ENCODE assay signal across 1 cellular context in genomic region chr1:95072532-95073419, GRCh38.
TF ChIP-seq lines count a peak whose summit lies in the region.

ALG14 (minus strand) TSS chr1:95072951; CDS start chr1:95072898, 53 bp downstream.

TF ChIP-seq in K562, 482 proteins besides CTCF, POLR2A, EP300 and RAD21 (continued from another document and continues in another):
- TF ChIP-seq, protein P1, sequence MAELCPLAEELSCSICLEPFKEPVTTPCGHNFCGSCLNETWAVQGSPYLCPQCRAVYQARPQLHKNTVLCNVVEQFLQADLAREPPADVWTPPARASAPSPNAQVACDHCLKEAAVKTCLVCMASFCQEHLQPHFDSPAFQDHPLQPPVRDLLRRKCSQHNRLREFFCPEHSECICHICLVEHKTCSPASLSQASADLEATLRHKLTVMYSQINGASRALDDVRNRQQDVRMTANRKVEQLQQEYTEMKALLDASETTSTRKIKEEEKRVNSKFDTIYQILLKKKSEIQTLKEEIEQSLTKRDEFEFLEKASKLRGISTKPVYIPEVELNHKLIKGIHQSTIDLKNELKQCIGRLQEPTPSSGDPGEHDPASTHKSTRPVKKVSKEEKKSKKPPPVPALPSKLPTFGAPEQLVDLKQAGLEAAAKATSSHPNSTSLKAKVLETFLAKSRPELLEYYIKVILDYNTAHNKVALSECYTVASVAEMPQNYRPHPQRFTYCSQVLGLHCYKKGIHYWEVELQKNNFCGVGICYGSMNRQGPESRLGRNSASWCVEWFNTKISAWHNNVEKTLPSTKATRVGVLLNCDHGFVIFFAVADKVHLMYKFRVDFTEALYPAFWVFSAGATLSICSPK (IDR thresholded peaks at IDR 0.05; ENCODE audit: borderline replicate concordance): peak; percentile 49; the same call in 1 of the 2 replicates
- TF ChIP-seq MAFG (tag; conservative IDR thresholded peaks at IDR 0.05) (no peak), POLR3A (IDR thresholded peaks at IDR 0.05; ENCODE audit: borderline replicate concordance, extremely low read depth, insufficient read depth, insufficient read length) (no peak), SMAD4 (CRISPR knock-in tag; conservative IDR thresholded peaks at IDR 0.05) (0 out of 2 replicates have a peak, but pooled peaks have one; percentile 45), TSC22D4 (tag; IDR thresholded peaks at IDR 0.05) (no peak), HEY1 (CRISPR knock-in tag; IDR thresholded peaks at IDR 0.05; ENCODE audit: borderline replicate concordance) (no peak), STAG1 (CRISPR knock-in tag; IDR thresholded peaks at IDR 0.05; ENCODE audit: borderline replicate concordance) (no peak), IRF2 (CRISPR knock-in tag; IDR thresholded peaks at IDR 0.05) (no peak), ATF4 (CRISPR knock-in tag; IDR thresholded peaks at IDR 0.05) (no peak), ZHX1 (conservative IDR thresholded peaks at IDR 0.05; ENCODE audit: low read length) (no peak), RNF2 (IDR thresholded peaks at IDR 0.05) (0 out of 2 replicates have a peak, but pooled peaks have one; percentile 12), USF2 (CRISPR knock-in tag; IDR thresholded peaks at IDR 0.05) (no peak), CGGBP1 (CRISPR knock-in tag; IDR thresholded peaks at IDR 0.05) (no peak), ATF7 (IDR thresholded peaks at IDR 0.05) (peak; percentile 77), CSDE1 (IDR thresholded peaks at IDR 0.05) (no peak), ATF2 (CRISPR knock-in tag; IDR thresholded peaks at IDR 0.05) (no peak), TCFL5 (CRISPR knock-in tag; conservative IDR thresholded peaks at IDR 0.05) (no peak), CLOCK (CRISPR knock-in tag; IDR thresholded peaks at IDR 0.05; ENCODE audit: borderline replicate concordance) (no peak), CBFB (CRISPR knock-in tag; IDR thresholded peaks at IDR 0.05) (no peak), KLF1 (tag; IDR thresholded peaks at IDR 0.05) (no peak)
- TF ChIP-seq, protein P2, sequence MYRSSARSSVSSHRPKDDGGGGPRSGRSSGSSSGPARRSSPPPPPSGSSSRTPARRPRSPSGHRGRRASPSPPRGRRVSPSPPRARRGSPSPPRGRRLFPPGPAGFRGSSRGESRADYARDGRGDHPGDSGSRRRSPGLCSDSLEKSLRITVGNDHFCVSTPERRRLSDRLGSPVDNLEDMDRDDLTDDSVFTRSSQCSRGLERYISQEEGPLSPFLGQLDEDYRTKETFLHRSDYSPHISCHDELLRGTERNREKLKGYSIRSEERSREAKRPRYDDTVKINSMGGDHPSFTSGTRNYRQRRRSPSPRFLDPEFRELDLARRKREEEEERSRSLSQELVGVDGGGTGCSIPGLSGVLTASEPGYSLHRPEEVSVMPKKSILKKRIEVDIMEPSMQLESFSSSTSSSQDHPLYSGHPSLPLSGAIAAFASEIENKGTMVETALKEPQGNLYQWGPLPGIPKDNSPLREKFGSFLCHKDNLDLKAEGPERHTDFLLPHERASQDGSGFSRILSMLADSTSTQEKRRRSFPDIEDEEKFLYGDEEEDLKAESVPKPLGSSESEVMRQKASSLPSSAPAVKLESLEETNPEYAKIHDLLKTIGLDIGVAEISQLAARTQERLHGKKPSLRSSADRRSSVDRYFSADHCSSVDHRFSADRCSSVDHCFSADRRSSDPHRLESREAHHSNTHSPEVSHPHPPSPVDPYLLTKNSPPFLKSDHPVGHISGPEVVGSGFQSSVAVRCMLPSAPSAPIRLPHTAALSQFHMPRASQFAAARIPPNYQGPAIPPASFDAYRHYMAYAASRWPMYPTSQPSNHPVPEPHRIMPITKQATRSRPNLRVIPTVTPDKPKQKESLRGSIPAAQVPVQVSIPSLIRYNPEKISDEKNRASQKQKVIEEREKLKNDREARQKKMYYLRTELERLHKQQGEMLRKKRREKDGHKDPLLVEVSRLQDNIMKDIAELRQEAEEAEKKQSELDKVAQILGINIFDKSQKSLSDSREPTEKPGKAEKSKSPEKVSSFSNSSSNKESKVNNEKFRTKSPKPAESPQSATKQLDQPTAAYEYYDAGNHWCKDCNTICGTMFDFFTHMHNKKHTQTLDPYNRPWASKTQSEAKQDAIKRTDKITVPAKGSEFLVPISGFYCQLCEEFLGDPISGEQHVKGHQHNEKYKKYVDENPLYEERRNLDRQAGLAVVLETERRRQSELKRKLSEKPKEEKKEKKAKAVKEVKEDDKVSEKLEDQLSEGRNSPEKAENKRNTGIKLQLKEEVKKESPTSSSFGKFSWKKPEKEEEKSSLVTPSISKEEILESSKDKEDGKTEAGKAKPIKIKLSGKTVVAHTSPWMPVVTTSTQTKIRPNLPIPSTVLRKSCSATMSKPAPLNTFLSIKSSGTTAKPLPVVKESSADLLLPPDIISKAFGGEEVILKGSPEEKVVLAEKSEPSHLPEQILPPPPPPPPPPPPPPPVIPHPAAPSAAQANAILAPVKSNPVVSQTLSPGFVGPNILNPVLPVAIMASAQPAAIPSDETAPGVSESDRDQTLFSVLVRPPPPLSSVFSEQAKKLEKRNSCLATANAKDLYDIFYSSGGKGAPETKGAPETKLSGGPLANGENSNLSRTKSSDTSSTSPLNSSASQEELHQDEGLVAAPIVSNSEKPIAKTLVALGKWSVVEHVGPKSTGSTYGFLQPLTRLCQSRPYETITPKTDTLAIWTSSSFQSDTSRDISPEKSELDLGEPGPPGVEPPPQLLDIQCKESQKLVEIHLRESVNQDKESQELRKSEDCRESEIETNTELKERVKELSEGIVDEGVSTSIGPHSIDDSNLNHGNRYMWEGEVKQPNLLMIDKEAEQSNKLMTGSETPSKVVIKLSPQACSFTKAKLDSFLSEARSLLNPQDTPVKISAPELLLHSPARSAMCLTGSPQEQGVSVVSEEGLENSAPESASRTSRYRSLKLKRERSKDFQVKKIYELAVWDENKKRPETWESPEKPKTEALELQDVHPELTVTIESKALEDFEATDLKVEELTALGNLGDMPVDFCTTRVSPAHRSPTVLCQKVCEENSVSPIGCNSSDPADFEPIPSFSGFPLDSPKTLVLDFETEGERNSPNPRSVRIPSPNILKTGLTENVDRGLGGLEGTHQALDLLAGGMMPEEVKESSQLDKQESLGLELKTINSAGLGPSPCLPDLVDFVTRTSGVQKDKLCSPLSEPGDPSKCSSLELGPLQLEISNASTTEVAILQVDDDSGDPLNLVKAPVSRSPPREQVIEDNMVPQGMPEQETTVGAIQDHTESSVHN (IDR thresholded peaks at IDR 0.05; ENCODE audit: borderline replicate concordance in 1 of 2, low read depth in 1 of 2): no peak
- TF ChIP-seq, protein P3, sequence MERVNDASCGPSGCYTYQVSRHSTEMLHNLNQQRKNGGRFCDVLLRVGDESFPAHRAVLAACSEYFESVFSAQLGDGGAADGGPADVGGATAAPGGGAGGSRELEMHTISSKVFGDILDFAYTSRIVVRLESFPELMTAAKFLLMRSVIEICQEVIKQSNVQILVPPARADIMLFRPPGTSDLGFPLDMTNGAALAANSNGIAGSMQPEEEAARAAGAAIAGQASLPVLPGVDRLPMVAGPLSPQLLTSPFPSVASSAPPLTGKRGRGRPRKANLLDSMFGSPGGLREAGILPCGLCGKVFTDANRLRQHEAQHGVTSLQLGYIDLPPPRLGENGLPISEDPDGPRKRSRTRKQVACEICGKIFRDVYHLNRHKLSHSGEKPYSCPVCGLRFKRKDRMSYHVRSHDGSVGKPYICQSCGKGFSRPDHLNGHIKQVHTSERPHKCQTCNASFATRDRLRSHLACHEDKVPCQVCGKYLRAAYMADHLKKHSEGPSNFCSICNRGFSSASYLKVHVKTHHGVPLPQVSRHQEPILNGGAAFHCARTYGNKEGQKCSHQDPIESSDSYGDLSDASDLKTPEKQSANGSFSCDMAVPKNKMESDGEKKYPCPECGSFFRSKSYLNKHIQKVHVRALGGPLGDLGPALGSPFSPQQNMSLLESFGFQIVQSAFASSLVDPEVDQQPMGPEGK (CRISPR knock-in tag; IDR thresholded peaks at IDR 0.05; ENCODE audit: borderline replicate concordance): no peak
- TF ChIP-seq, protein P4, sequence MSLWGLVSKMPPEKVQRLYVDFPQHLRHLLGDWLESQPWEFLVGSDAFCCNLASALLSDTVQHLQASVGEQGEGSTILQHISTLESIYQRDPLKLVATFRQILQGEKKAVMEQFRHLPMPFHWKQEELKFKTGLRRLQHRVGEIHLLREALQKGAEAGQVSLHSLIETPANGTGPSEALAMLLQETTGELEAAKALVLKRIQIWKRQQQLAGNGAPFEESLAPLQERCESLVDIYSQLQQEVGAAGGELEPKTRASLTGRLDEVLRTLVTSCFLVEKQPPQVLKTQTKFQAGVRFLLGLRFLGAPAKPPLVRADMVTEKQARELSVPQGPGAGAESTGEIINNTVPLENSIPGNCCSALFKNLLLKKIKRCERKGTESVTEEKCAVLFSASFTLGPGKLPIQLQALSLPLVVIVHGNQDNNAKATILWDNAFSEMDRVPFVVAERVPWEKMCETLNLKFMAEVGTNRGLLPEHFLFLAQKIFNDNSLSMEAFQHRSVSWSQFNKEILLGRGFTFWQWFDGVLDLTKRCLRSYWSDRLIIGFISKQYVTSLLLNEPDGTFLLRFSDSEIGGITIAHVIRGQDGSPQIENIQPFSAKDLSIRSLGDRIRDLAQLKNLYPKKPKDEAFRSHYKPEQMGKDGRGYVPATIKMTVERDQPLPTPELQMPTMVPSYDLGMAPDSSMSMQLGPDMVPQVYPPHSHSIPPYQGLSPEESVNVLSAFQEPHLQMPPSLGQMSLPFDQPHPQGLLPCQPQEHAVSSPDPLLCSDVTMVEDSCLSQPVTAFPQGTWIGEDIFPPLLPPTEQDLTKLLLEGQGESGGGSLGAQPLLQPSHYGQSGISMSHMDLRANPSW (CRISPR knock-in tag; IDR thresholded peaks at IDR 0.05): no peak
- TF ChIP-seq, protein P5, sequence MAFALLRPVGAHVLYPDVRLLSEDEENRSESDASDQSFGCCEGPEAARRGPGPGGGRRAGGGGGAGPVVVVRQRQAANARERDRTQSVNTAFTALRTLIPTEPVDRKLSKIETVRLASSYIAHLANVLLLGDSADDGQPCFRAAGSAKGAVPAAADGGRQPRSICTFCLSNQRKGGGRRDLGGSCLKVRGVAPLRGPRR (CRISPR knock-in tag; IDR thresholded peaks at IDR 0.05): 0 out of 2 replicates have a peak, but pooled peaks have one; percentile 21
